ENCODE assay signal across 18 cellular contexts in the genomic region with DNA sequence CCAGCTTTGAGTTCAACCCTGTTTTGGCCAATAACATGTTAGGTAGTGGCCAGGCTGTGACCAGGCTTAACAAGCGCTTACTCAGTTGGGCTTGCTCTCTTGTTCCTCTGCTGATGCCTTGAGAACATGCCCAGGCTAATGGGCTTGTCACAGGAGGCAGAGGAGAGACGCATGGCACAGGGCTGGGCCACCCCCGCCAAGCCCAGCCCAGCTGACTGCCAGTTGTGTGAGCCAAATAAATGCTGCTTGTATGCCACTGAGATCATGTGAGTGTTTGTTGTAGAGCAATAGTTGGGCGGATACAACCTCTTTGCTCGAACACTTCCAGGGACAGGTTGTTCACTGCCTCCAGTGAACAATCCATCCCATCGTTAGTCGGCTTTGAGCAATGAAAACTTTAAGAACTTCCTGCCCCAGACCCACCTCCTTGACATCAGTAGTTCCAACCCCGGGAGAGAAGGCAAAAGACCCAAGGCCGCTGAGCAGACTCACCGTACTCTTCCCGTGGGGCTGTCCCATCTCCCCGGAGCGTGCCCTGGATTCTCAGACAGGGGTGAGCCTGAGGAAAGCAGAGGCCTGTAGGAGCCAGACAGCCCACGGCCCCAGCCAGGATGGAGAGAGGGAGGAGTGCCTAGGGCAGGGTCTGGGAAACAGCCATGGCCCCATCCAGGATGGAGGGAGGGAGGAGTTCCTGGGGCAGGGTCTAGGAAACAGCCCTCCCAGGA. TPM values are rescaled to one million over a fixed set of nuclear protein-coding genes. Genes with fewer than 3 reads are reported as not detected.
DNase-seq lines count a peak whose midpoint lies in the region; ATAC-seq and TF ChIP-seq lines count a peak whose summit lies in the region.
"Had no signal": no experiment of that assay in that cellular context is flagged by ENCODE, and none has a peak within 500 bp of the region (broad histone marks: within the 10 kb centered on the region; RNA-seq: fewer than 3 reads in every experiment).

No MANE protein-coding gene starts in this region.

- no peaks in the 10 kb centered on the region for H3K36me3 Mint-ChIP-seq in activated naive CD4-positive, alpha-beta T cell treated with anti-CD3 and anti-CD28 coated beads, Interleukin-2, amount 10 ng/mL, durations not matched to agents 7 days and 5 days
- H3K36me3 Mint-ChIP-seq in activated naive CD4-positive, alpha-beta T cell treated with anti-CD3 and anti-CD28 coated beads for 36 hours (ENCODE audit: low read depth) = no peaks in the 10 kb centered on the region
- H3K36me3 Mint-ChIP-seq: activated naive CD8-positive, alpha-beta T cell; memory B cell had no signal

- CTCF ChIA-PET in activated naive CD4-positive, alpha-beta T cell treated with anti-CD3 and anti-CD28 coated beads, Interleukin-2, amount 10 ng/mL, durations not matched to agents 7 days and 5 days (lab: Charles Lee) = no interaction called here
- CTCF ChIA-PET in activated naive CD4-positive, alpha-beta T cell treated with anti-CD3 and anti-CD28 coated beads for 36 hours (lab: Charles Lee) = no interaction called here

- H3K27me3 Mint-ChIP-seq in activated naive CD4-positive, alpha-beta T cell treated with anti-CD3 and anti-CD28 coated beads, Interleukin-2, amount 10 ng/mL, durations not matched to agents 7 days and 5 days = no peaks in the 10 kb centered on the region
- no peaks in the 10 kb centered on the region for H3K27me3 Mint-ChIP-seq in activated naive CD4-positive, alpha-beta T cell treated with anti-CD3 and anti-CD28 coated beads for 36 hours (ENCODE audit: low read depth)
- H3K27me3 Mint-ChIP-seq: activated naive CD8-positive, alpha-beta T cell had no signal

- peak; percentile 4 for DNase-seq in activated naive CD4-positive, alpha-beta T cell treated with anti-CD3 and anti-CD28 coated beads, Interleukin-2, amount 10 ng/mL, durations not matched to agents 7 days and 5 days
- DNase-seq in activated naive CD4-positive, alpha-beta T cell treated with anti-CD3 and anti-CD28 coated beads for 36 hours = no peak
- DNase-seq in globus pallidus (ENCODE audit: low spot score) (peak; percentile 41), myocyte (ENCODE audit: low read depth) (peak; percentile 42), upper lobe of right lung (peak; percentile 87), UCSD-AML1 (lab: John Stamatoyannopoulos, UW; ENCODE audit: unreplicated experiment) (no peak)
- DNase-seq: DMS53, NCI-H2107 had no signal

- TF ChIP-seq CTCF in upper lobe of right lung (IDR thresholded peaks at IDR 0.05) = no peak

- no peaks in the 10 kb centered on the region for H3K27me3 ChIP-seq in upper lobe of right lung

- H3K9me3 ChIP-seq in upper lobe of right lung = no peaks in the 10 kb centered on the region

- H3K36me3 ChIP-seq in upper lobe of right lung = no peaks in the 10 kb centered on the region

- peak overlapping the region; percentile 65 for H3K27ac ChIP-seq in upper lobe of right lung

- H3K4me3 ChIP-seq in upper lobe of right lung = no peak overlapping the region
- H3K4me3 ChIP-seq: K562 had no signal

- no peak overlapping the region for H3K27ac Mint-ChIP-seq in activated naive CD4-positive, alpha-beta T cell treated with anti-CD3 and anti-CD28 coated beads, Interleukin-2, amount 10 ng/mL, durations not matched to agents 7 days and 5 days
- H3K27ac Mint-ChIP-seq in activated naive CD4-positive, alpha-beta T cell treated with anti-CD3 and anti-CD28 coated beads for 36 hours = no peak overlapping the region
- H3K27ac Mint-ChIP-seq: activated naive CD8-positive, alpha-beta T cell; memory B cell; T-helper 2 cell treated with Interferon-gamma antibody and Interleukin-4, amounts not matched to agents 5 μg/mL and 100 μg/mL, for 36 hours had no signal

- peaks cover 16% of the 10 kb centered on the region for H3K4me1 ChIP-seq in upper lobe of right lung

- H3K9me3 Mint-ChIP-seq in activated naive CD4-positive, alpha-beta T cell treated with anti-CD3 and anti-CD28 coated beads, Interleukin-2, amount 10 ng/mL, durations not matched to agents 7 days and 5 days = no peaks in the 10 kb centered on the region
- H3K9me3 Mint-ChIP-seq in activated naive CD4-positive, alpha-beta T cell treated with anti-CD3 and anti-CD28 coated beads for 36 hours = no peaks in the 10 kb centered on the region
- H3K9me3 Mint-ChIP-seq: memory B cell; T-helper 2 cell treated with Interferon-gamma antibody and Interleukin-4, amounts not matched to agents 5 μg/mL and 100 μg/mL, for 36 hours had no signal

- no peaks in the 10 kb centered on the region for H3K4me1 Mint-ChIP-seq in activated naive CD4-positive, alpha-beta T cell treated with anti-CD3 and anti-CD28 coated beads, Interleukin-2, amount 10 ng/mL, durations not matched to agents 7 days and 5 days
- H3K4me1 Mint-ChIP-seq in activated naive CD4-positive, alpha-beta T cell treated with anti-CD3 and anti-CD28 coated beads for 36 hours (ENCODE audit: low read depth) = no peaks in the 10 kb centered on the region
- H3K4me1 Mint-ChIP-seq: memory B cell had no signal

- no peak overlapping the region for H3K4me3 Mint-ChIP-seq in activated naive CD4-positive, alpha-beta T cell treated with anti-CD3 and anti-CD28 coated beads, Interleukin-2, amount 10 ng/mL, durations not matched to agents 7 days and 5 days
- H3K4me3 Mint-ChIP-seq in activated naive CD4-positive, alpha-beta T cell treated with anti-CD3 and anti-CD28 coated beads for 36 hours = no peak overlapping the region
- H3K4me3 Mint-ChIP-seq: activated naive CD8-positive, alpha-beta T cell; memory B cell; T-helper 2 cell treated with Interferon-gamma antibody and Interleukin-4, amounts not matched to agents 5 μg/mL and 100 μg/mL, for 36 hours had no signal

- peak; percentile 75 for ATAC-seq in upper lobe of right lung
- no peak for ATAC-seq in HG03097 (IDR thresholded peaks at IDR 0.05; ENCODE audit: low FRiP score, unreplicated experiment)
- no peak for ATAC-seq in GM21528 (IDR thresholded peaks at IDR 0.05; ENCODE audit: low FRiP score, unreplicated experiment)
- ATAC-seq: HCT116, K562 had no signal

- intact Hi-C loops in activated naive CD4-positive, alpha-beta T cell treated with anti-CD3 and anti-CD28 coated beads for 36 hours (cut with micrococcal nuclease) = no loop called here
- intact Hi-C loops in upper lobe of right lung (cut with DNase I) = no loop called here

RNA-seq across cellular contexts. Expression of gene PLA2G4F, which starts 4.1 kb away (rescaled TPM):
- not detected for total RNA-seq in activated naive CD4-positive, alpha-beta T cell treated with anti-CD3 and anti-CD28 coated beads for 36 hours
- not detected in 2 replicates for total RNA-seq in myocyte
- polyA plus RNA-seq in myocyte (2012) = not detected
- 104 TPM for total RNA-seq in upper lobe of right lung
- total RNA-seq: activated CD8-positive, alpha-beta memory T cell treated with anti-CD3 and anti-CD28 coated beads for 36 hours; dermis microvascular lymphatic vessel endothelial cell had no signal
- polyA plus RNA-seq: K562 had no signal

RNA-seq across cellular contexts. Expression of gene VPS39, which starts 55.7 kb away (rescaled TPM):
- total RNA-seq in activated naive CD4-positive, alpha-beta T cell treated with anti-CD3 and anti-CD28 coated beads for 36 hours = 10 to 100 TPM; 58.9 to 60.7 TPM
- 38.6 and 52.6 TPM in 2 replicates for total RNA-seq in myocyte
- 53.2 TPM for polyA plus RNA-seq in myocyte (2012)
- total RNA-seq in upper lobe of right lung = 83.3 TPM

RNA-seq across cellular contexts. Expression of gene PLA2G4D, which starts 58.0 kb away (rescaled TPM):
- total RNA-seq in activated naive CD4-positive, alpha-beta T cell treated with anti-CD3 and anti-CD28 coated beads for 36 hours = not detected
- not detected in 2 replicates for total RNA-seq in myocyte
- polyA plus RNA-seq in myocyte (2012) = not detected
- not detected for total RNA-seq in upper lobe of right lung
- total RNA-seq: activated CD8-positive, alpha-beta memory T cell treated with anti-CD3 and anti-CD28 coated beads for 36 hours; dermis microvascular lymphatic vessel endothelial cell; urinary bladder had no signal
- polyA plus RNA-seq: K562 had no signal

Comparison
In these comparisons a context has a peak if more than half of its experiments do, and no peak if none do; other contexts are left out.
1. DNase-seq: peak in activated naive CD4-positive, alpha-beta T cell treated with anti-CD3 and anti-CD28 coated beads, Interleukin-2, amount 10 ng/mL, durations not matched to agents 7 days and 5 days (single experiment), globus pallidus (single experiment), myocyte (single experiment) and upper lobe of right lung (single experiment); none in activated naive CD4-positive, alpha-beta T cell treated with anti-CD3 and anti-CD28 coated beads for 36 hours (single experiment) and UCSD-AML1 (single experiment).
2. RNA of gene PLA2G4F, which starts 4.1 kb away (total RNA-seq): 104 TPM in upper lobe of right lung (single experiment); not detected in activated naive CD4-positive, alpha-beta T cell treated with anti-CD3 and anti-CD28 coated beads for 36 hours and not detected in myocyte; every median in the first group is over 100 times any median in the second.